In genomic region chr14:78704965-78705364, GRCh38 we compare ENCODE assay signal across 16 cellular contexts.
"Had no signal": no experiment of that assay in that cellular context is flagged by ENCODE, and none has a peak within 500 bp of the region (broad histone marks: within the 10 kb centered on the region; RNA-seq: fewer than 3 reads in every experiment).

No MANE protein-coding gene starts in this region.

- H3K36me3 ChIP-seq: esophagus muscularis mucosa, gastroesophageal sphincter, heart right ventricle, left lung, lower lobe of right lung had no signal

- H3K9me3 ChIP-seq: esophagus muscularis mucosa, gastroesophageal sphincter, heart right ventricle, left lung, lower lobe of right lung, mucosa of descending colon had no signal

- DNase-seq: dermis blood vessel endothelial cell; dorsolateral prefrontal cortex; effector CD4-positive, alpha-beta T cell; effector memory CD4-positive, alpha-beta T cell; foreskin keratinocyte; heart right ventricle; hippocampal formation; left cardiac atrium; left lung; left ventricle myocardium superior; lower lobe of right lung; mesenchymal stem cell; mucosa of descending colon had no signal

- H3K27ac ChIP-seq: coronary artery, dorsolateral prefrontal cortex, esophagus muscularis mucosa, foreskin keratinocyte, gastroesophageal sphincter, heart right ventricle, left lung, lower lobe of right lung had no signal

- H3K4me3 ChIP-seq: coronary artery, dorsolateral prefrontal cortex, esophagus muscularis mucosa, gastroesophageal sphincter, heart right ventricle, left lung, lower lobe of right lung, mucosa of descending colon had no signal

- H3K27me3 ChIP-seq: dorsolateral prefrontal cortex, esophagus muscularis mucosa, foreskin keratinocyte, left lung had no signal
